Comparison of ENCODE assay signal across 9 cellular contexts in genomic region chr5:69049151-69049550, GRCh38.
"Had no signal": no experiment of that assay in that cellular context is flagged by ENCODE, and none has a peak within 500 bp of the region (broad histone marks: within the 10 kb centered on the region; RNA-seq: fewer than 3 reads in every experiment).

No MANE protein-coding gene starts in this region.

- ATAC-seq: WTC11 had no signal

- H3K27ac ChIP-seq: skin epidermis, stomach had no signal

- H3K4me3 ChIP-seq: lung, skin epidermis, stomach had no signal

- H3K36me3 ChIP-seq: stomach had no signal

- H3K27me3 ChIP-seq: stomach had no signal

- H3K9me3 ChIP-seq: stomach had no signal

- DNase-seq: activated CD4-positive, alpha-beta memory T cell treated with anti-CD3 and anti-CD28 coated beads for 36 hours; activated CD4-positive, alpha-beta T cell treated with anti-CD3 and anti-CD28 coated beads for 4 hours; effector CD8-positive, alpha-beta T cell; islet precursor cell; occipital lobe; stomach had no signal

- H3K4me1 ChIP-seq: stomach had no signal
